In genomic region chr11:33956611-33957010, GRCh38 we compare ENCODE assay signal across 7 cellular contexts.
"Had no signal": no experiment of that assay in that cellular context is flagged by ENCODE, and none has a peak within 500 bp of the region (broad histone marks: within the 10 kb centered on the region; RNA-seq: fewer than 3 reads in every experiment).

No MANE protein-coding gene starts in this region.

- DNase-seq: GM23248, GOT3, H7, IMR-90, KBM-7 had no signal

- H3K4me3 ChIP-seq: GM23248, HAP-1 had no signal

- H3K4me1 ChIP-seq: HAP-1 had no signal

- H3K36me3 ChIP-seq: HAP-1 had no signal

- H3K9me3 ChIP-seq: HAP-1 had no signal

- ATAC-seq: HCT116 had no signal

- H3K27ac ChIP-seq: GM23248 had no signal
